In genomic region chr4:129641179-129641578, GRCh38 we compare ENCODE assay signal across 7 cellular contexts.
A peak's percentile ranks its signal among the peaks of the same experiment; 100 is the strongest.
DNase-seq lines count a peak whose midpoint lies in the region; ATAC-seq and TF ChIP-seq lines count a peak whose summit lies in the region.

No MANE protein-coding gene starts in this region.

- H3K9ac ChIP-seq in liver (ENCODE audit: low read depth in 1 of 2, low read length in 2 of 2) = no peak overlapping the region

- H3K27me3 ChIP-seq in GM06990 (replicated peaks; ENCODE audit: control insufficient read depth, insufficient read depth, low read length) = no peaks in the 10 kb centered on the region
- no peaks in the 10 kb centered on the region for H3K27me3 ChIP-seq in liver (ENCODE audit: control insufficient read depth in 4 of 4, insufficient read depth in 4 of 4, low read length in 3 of 4)

- H3K36me3 ChIP-seq in GM06990 (ENCODE audit: control insufficient read depth, insufficient read depth, low read length) (no peaks in the 10 kb centered on the region), liver (ENCODE audit: control insufficient read depth in 4 of 4, insufficient read depth in 3 of 4, low read depth in 1 of 4, low read length in 3 of 4) (no peaks in the 10 kb centered on the region)

- H3K4me3 ChIP-seq in GM06990 (replicated peaks; ENCODE audit: low read depth, low read length) = no peak overlapping the region
- H3K4me3 ChIP-seq in liver (ENCODE audit: low read depth in 1 of 3, low read length in 3 of 3) = no peak overlapping the region

- ATAC-seq in GM21529 (IDR thresholded peaks at IDR 0.05; ENCODE audit: unreplicated experiment) = peak; percentile 96

- H3K9me3 ChIP-seq in liver (ENCODE audit: control insufficient read depth in 4 of 4, low read length in 3 of 4) = no peaks in the 10 kb centered on the region

- in situ Hi-C loops in KBM-7 (cut with MboI; ENCODE audit: low pct_unique_long_range_greater_than_20kb, low sequenced_read_pairs) = no loop called here

- no peaks in the 10 kb centered on the region for H3K4me1 ChIP-seq in liver (ENCODE audit: control insufficient read depth in 4 of 4, insufficient read depth in 4 of 4, low read length in 3 of 4)

- DNase-seq in GM06990 (ENCODE audit: extremely low read depth, insufficient read length) = no peak
- peak; percentile 82 for DNase-seq in KBM-7
- DNase-seq in SW480 (ENCODE audit: low spot score) = peak; percentile 6
- DNase-seq in caudate nucleus (lab: John Stamatoyannopoulos, UW) = peak in 33 of 61 donors; percentile 0 to 63 (median 6)
- peak; percentile 6 for DNase-seq in stimulated activated CD8-positive, alpha-beta memory T cell treated with anti-CD3 and anti-CD28 coated beads, Interleukin-7, amount 100 ng/mL, for 24 hours (ENCODE audit: low read depth)

- TF ChIP-seq CTCF in GM06990 (IDR thresholded peaks at IDR 0.05; ENCODE audit: insufficient read depth, low read length, poor library complexity, severe bottlenecking) = peak; percentile 74
- peak; percentile 92 for TF ChIP-seq CTCF in liver (IDR thresholded peaks at IDR 0.05; ENCODE audit: low read depth, low read length, missing input control)

- peak; percentile 81 to 86 for TF ChIP-seq RAD21 in liver (IDR thresholded peaks at IDR 0.05)

- H3K27ac ChIP-seq in caudate nucleus (ENCODE audit: low read depth, low read length) (no peak overlapping the region), liver (ENCODE audit: low read depth in 1 of 2, low read length in 2 of 2) (no peak overlapping the region)

- WGBS in liver = 28% methylated on average over 5 of the region's 5 CpGs

TF ChIP-seq in liver, 16 proteins besides CTCF, POLR2A, EP300 and RAD21:
- TF ChIP-seq ATF3 (IDR thresholded peaks at IDR 0.05) (no peak), SP1 (IDR thresholded peaks at IDR 0.05) (no peak), REST (IDR thresholded peaks at IDR 0.05) (no peak)
